ENCODE assay signal across 19 cellular contexts in genomic region chr15:28884151-28884940, GRCh38. TPM values are rescaled to one million over a fixed set of nuclear protein-coding genes. Genes with fewer than 3 reads are reported as not detected.
DNase-seq lines count a peak whose midpoint lies in the region; ATAC-seq, FAIRE-seq and TF ChIP-seq lines count a peak whose summit lies in the region.
"Had no signal": no experiment of that assay in that cellular context is flagged by ENCODE, and none has a peak within 500 bp of the region (broad histone marks: within the 10 kb centered on the region; RNA-seq: fewer than 3 reads in every experiment).

No MANE protein-coding gene starts in this region.

- H3K27ac ChIP-seq in BLaER1 (no peak overlapping the region), astrocyte (ENCODE audit: low read depth, low read length) (no peak overlapping the region)
- H3K27ac ChIP-seq in CD4-positive, alpha-beta T cell (ENCODE audit: low read depth, low read length) = no peak overlapping the region
- H3K27ac ChIP-seq: gastroesophageal sphincter, tibial artery had no signal

- no peaks in the 10 kb centered on the region for H3K27me3 ChIP-seq in BLaER1
- no peaks in the 10 kb centered on the region for H3K27me3 ChIP-seq in CD4-positive, alpha-beta T cell (ENCODE audit: control insufficient read depth, insufficient read depth, low read length)
- H3K27me3 ChIP-seq in astrocyte (ENCODE audit: insufficient read depth, low read length) = no peaks in the 10 kb centered on the region

- peaks cover 24% of the 10 kb centered on the region for H3K4me1 Mint-ChIP-seq in CD4-positive, alpha-beta T cell (ENCODE audit: low read depth)
- peaks cover 4% of the 10 kb centered on the region for H3K4me1 Mint-ChIP-seq in astrocyte (ENCODE audit: low read depth, unreplicated experiment)
- H3K4me1 Mint-ChIP-seq in naive thymus-derived CD8-positive, alpha-beta T cell = peaks cover 28 to 37% (median 33%) of the 10 kb centered on the region in 4 donors

- no peak for FAIRE-seq in astrocyte (lab: Jason Lieb, UNC)
- FAIRE-seq: TTC549 had no signal

- no peak for DNase-seq in CD4-positive, alpha-beta T cell
- DNase-seq in astrocyte (ENCODE audit: low read depth) (no peak), NCI-H2029 (lab: John Stamatoyannopoulos, UW) (no peak), NAMALWA (ENCODE audit: low spot score) (no peak)
- no peak for DNase-seq in naive thymus-derived CD8-positive, alpha-beta T cell
- DNase-seq: amniotic stem cell; left cardiac atrium; NCI-H1048; nucleus accumbens; right cardiac atrium; stimulated activated CD4-positive, alpha-beta T cell treated with anti-CD3 and anti-CD28 coated beads, Interleukin-15, amount 100 ng/mL, for 24 hours; tibial artery had no signal

- intact Hi-C loops in CD4-positive, alpha-beta T cell (cut with DNase I, micrococcal nuclease) = no loop called here

- H3K36me3 ChIP-seq in BLaER1 = no peaks in the 10 kb centered on the region
- H3K36me3 ChIP-seq in astrocyte (ENCODE audit: insufficient read depth, low read length) = no peaks in the 10 kb centered on the region
- H3K36me3 ChIP-seq: gastroesophageal sphincter, tibial artery had no signal

- H3K4me2 ChIP-seq in BLaER1 = peak overlapping the region; percentile 85
- H3K4me2 ChIP-seq in astrocyte (ENCODE audit: low read length) = no peak overlapping the region

- CTCF ChIA-PET in CD4-positive, alpha-beta T cell (lab: Charles Lee) = interaction anchor here (1.9 kb wide), 1 partner anchor 54 kb away, joined by 4 read pairs; no protein-coding TSS in a partner anchor

- H3K36me3 Mint-ChIP-seq in CD4-positive, alpha-beta T cell (ENCODE audit: low read depth) = peaks cover 5% of the 10 kb centered on the region
- H3K36me3 Mint-ChIP-seq in astrocyte (ENCODE audit: low read depth, unreplicated experiment) = peaks cover 3% of the 10 kb centered on the region
- H3K36me3 Mint-ChIP-seq in naive thymus-derived CD8-positive, alpha-beta T cell = no peaks in the 10 kb centered on the region

- H3K4me1 ChIP-seq in BLaER1 = peaks cover 60% of the 10 kb centered on the region
- H3K4me1 ChIP-seq in astrocyte (ENCODE audit: insufficient read depth, low read length) = peaks cover 15% of the 10 kb centered on the region

- H3K9ac ChIP-seq in BLaER1 = no peak overlapping the region
- no peak overlapping the region for H3K9ac ChIP-seq in astrocyte (ENCODE audit: low read length)

- H3K9me3 ChIP-seq in BLaER1 (0 out of 2 replicates have a peak, but pooled peaks cover 3% of the 10 kb centered on the region), astrocyte (ENCODE audit: insufficient read depth, low read depth, low read length) (no peaks in the 10 kb centered on the region)
- H3K9me3 ChIP-seq in CD4-positive, alpha-beta T cell (ENCODE audit: control insufficient read depth, low read length) = no peaks in the 10 kb centered on the region
- H3K9me3 ChIP-seq: gastroesophageal sphincter, tibial artery had no signal

- no peaks in the 10 kb centered on the region for H3K9me3 Mint-ChIP-seq in CD4-positive, alpha-beta T cell
- no peaks in the 10 kb centered on the region for H3K9me3 Mint-ChIP-seq in astrocyte (ENCODE audit: unreplicated experiment)
- no peaks in the 10 kb centered on the region for H3K9me3 Mint-ChIP-seq in naive thymus-derived CD8-positive, alpha-beta T cell

- no peak overlapping the region for H2AFZ ChIP-seq in astrocyte (ENCODE audit: low read depth, low read length)

- POLR2A ChIA-PET in CD4-positive, alpha-beta T cell (lab: Charles Lee) = no interaction called here
- POLR2A ChIA-PET in naive thymus-derived CD8-positive, alpha-beta T cell (lab: Charles Lee) = interaction anchor here (1.2 to 7.2 kb wide), 6 partner anchors 10 to 205 kb away, joined by 3 to 62 read pairs (median 8); no protein-coding TSS in a partner anchor

- H3K27ac Mint-ChIP-seq in CD4-positive, alpha-beta T cell = peak overlapping the region; percentile 85
- no peak overlapping the region for H3K27ac Mint-ChIP-seq in astrocyte (ENCODE audit: unreplicated experiment)
- peak overlapping the region in 9 of 10 donors; percentile 28 to 90 (median 67) for H3K27ac Mint-ChIP-seq in naive thymus-derived CD8-positive, alpha-beta T cell

- TF ChIP-seq CTCF in CD4-positive, alpha-beta T cell (IDR thresholded peaks at IDR 0.05) = no peak
- no peak for TF ChIP-seq CTCF in astrocyte (IDR thresholded peaks at IDR 0.05; ENCODE audit: insufficient read depth, low read depth, low read length)

- ATAC-seq in CD4-positive, alpha-beta T cell (ENCODE audit: poor library complexity) = no peak
- no peak for ATAC-seq in naive thymus-derived CD8-positive, alpha-beta T cell
- no peak for ATAC-seq in GM21447 (IDR thresholded peaks at IDR 0.05; ENCODE audit: unreplicated experiment)
- ATAC-seq: gastroesophageal sphincter, left cardiac atrium had no signal

- no peaks in the 10 kb centered on the region for H3K27me3 Mint-ChIP-seq in CD4-positive, alpha-beta T cell
- peaks cover 11% of the 10 kb centered on the region for H3K27me3 Mint-ChIP-seq in astrocyte (ENCODE audit: low read depth, unreplicated experiment)
- H3K27me3 Mint-ChIP-seq in naive thymus-derived CD8-positive, alpha-beta T cell = no peaks in the 10 kb centered on the region

- H3K4me3 ChIP-seq in BLaER1 (no peak overlapping the region), astrocyte (ENCODE audit: insufficient read depth, low read depth, low read length) (no peak overlapping the region)
- H3K4me3 ChIP-seq: tibial artery had no signal

- H3K4me3 Mint-ChIP-seq in CD4-positive, alpha-beta T cell = peak overlapping the region; percentile 85
- H3K4me3 Mint-ChIP-seq in astrocyte (ENCODE audit: unreplicated experiment) = peak overlapping the region; percentile 66
- peak overlapping the region; percentile 16 to 92 (median 79) for H3K4me3 Mint-ChIP-seq in naive thymus-derived CD8-positive, alpha-beta T cell

- peaks cover 27% of the 10 kb centered on the region for H3K79me2 ChIP-seq in astrocyte (ENCODE audit: insufficient read depth, low read length)

- peaks cover 14% of the 10 kb centered on the region for H4K20me1 ChIP-seq in BLaER1
- peaks cover 13% of the 10 kb centered on the region for H4K20me1 ChIP-seq in astrocyte (ENCODE audit: insufficient read depth, low read length)

RNA-seq across cellular contexts. Expression of gene APBA2, which starts 1.4 kb away (rescaled TPM):
- total RNA-seq in CD4-positive, alpha-beta T cell = 100 to 1,000 TPM; 123 to 126 TPM
- total RNA-seq in astrocyte = 12.7 and 15.2 TPM in 2 replicates
- 100 to 1,000 TPM; 206 to 216 TPM for total RNA-seq in naive thymus-derived CD8-positive, alpha-beta T cell
- polyA plus RNA-seq in naive thymus-derived CD8-positive, alpha-beta T cell = 100 to 1,000 TPM in 1 of 3 donors, 10 to 100 TPM in 2; 75.5 to 164 (median 95.1) TPM

RNA-seq across cellular contexts. Expression of gene GOLGA6L7, which starts 35.9 kb away (rescaled TPM):
- total RNA-seq in CD4-positive, alpha-beta T cell = not detected
- not detected in 2 replicates for total RNA-seq in astrocyte
- total RNA-seq in naive thymus-derived CD8-positive, alpha-beta T cell = not detected
- not detected for polyA plus RNA-seq in naive thymus-derived CD8-positive, alpha-beta T cell
- total RNA-seq: cardiac septum, gastroesophageal sphincter, H4, left cardiac atrium, right cardiac atrium had no signal
- polyA plus RNA-seq: esophagus, right cardiac atrium had no signal
